Comparison of ENCODE assay signal across 1 cellular context in genomic region chr2:172461591-172462392, GRCh38.
A peak's percentile ranks its signal among the peaks of the same experiment; 100 is the strongest.
TF ChIP-seq lines count a peak whose summit lies in the region.

No MANE protein-coding gene starts in this region.

TF ChIP-seq in HEK293, 187 proteins besides CTCF, POLR2A, EP300 and RAD21 (continued from another document):
- TF ChIP-seq, protein P1, sequence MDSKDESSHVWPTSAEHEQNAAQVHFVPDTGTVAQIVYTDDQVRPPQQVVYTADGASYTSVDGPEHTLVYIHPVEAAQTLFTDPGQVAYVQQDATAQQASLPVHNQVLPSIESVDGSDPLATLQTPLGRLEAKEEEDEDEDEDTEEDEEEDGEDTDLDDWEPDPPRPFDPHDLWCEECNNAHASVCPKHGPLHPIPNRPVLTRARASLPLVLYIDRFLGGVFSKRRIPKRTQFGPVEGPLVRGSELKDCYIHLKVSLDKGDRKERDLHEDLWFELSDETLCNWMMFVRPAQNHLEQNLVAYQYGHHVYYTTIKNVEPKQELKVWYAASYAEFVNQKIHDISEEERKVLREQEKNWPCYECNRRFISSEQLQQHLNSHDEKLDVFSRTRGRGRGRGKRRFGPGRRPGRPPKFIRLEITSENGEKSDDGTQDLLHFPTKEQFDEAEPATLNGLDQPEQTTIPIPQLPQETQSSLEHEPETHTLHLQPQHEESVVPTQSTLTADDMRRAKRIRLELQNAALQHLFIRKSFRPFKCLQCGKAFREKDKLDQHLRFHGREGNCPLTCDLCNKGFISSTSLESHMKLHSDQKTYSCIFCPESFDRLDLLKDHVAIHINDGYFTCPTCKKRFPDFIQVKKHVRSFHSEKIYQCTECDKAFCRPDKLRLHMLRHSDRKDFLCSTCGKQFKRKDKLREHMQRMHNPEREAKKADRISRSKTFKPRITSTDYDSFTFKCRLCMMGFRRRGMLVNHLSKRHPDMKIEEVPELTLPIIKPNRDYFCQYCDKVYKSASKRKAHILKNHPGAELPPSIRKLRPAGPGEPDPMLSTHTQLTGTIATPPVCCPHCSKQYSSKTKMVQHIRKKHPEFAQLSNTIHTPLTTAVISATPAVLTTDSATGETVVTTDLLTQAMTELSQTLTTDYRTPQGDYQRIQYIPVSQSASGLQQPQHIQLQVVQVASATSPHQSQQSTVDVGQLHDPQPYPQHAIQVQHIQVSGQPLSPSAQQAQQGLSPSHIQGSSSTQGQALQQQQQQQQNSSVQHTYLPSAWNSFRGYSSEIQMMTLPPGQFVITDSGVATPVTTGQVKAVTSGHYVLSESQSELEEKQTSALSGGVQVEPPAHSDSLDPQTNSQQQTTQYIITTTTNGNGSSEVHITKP (tag by site-specific recombination; IDR thresholded peaks at IDR 0.05) = peak; percentile 20; the same call in 1 of the 2 replicates
- TF ChIP-seq ZNF19 (tag by site-specific recombination; IDR thresholded peaks at IDR 0.05; ENCODE audit: low read depth) = no peak
- no peak for TF ChIP-seq ZNF148 (tag by site-specific recombination; IDR thresholded peaks at IDR 0.05; ENCODE audit: borderline replicate concordance)
- TF ChIP-seq KLF1 (tag by site-specific recombination; IDR thresholded peaks at IDR 0.05) = no peak
- no peak for TF ChIP-seq HOXD13 (CRISPR knock-in tag; IDR thresholded peaks at IDR 0.05; ENCODE audit: borderline replicate concordance)
TF ChIP-seq in HEK293: peak in this region for 17.
